Comparison of ENCODE assay signal across 9 cellular contexts in genomic region chr2:191244350-191244749, GRCh38. TPM values are rescaled to one million over a fixed set of nuclear protein-coding genes. Genes with fewer than 3 reads are reported as not detected.
DNase-seq lines count a peak whose midpoint lies in the region; ATAC-seq and TF ChIP-seq lines count a peak whose summit lies in the region.
"Had no signal": no experiment of that assay in that cellular context is flagged by ENCODE, and none has a peak within 500 bp of the region (broad histone marks: within the 10 kb centered on the region; RNA-seq: fewer than 3 reads in every experiment).

No MANE protein-coding gene starts in this region.

- peak overlapping the region; percentile 87 for H3K4me2 ChIP-seq in skeletal muscle satellite cell (ENCODE audit: low read length)

- POLR2A ChIA-PET in activated CD4-positive, alpha-beta memory T cell treated with anti-CD3 and anti-CD28 coated beads, Interleukin-2, amount 10 ng/mL, durations not matched to agents 7 days and 5 days (lab: Charles Lee): no interaction called here

- no peak overlapping the region for H3K27ac Mint-ChIP-seq in activated naive CD4-positive, alpha-beta T cell treated with anti-CD3 and anti-CD28 coated beads for 36 hours
- no peak overlapping the region for H3K27ac Mint-ChIP-seq in activated CD4-positive, alpha-beta memory T cell treated with anti-CD3 and anti-CD28 coated beads, Interleukin-2, amount 10 ng/mL, durations not matched to agents 7 days and 5 days
- H3K27ac Mint-ChIP-seq in glutamatergic neuron (ENCODE audit: unreplicated experiment): peak overlapping the region; percentile 84
- H3K27ac Mint-ChIP-seq in stimulated activated naive B cell treated with anti-CD40 and anti-IgM and Interleukin-4, amounts not matched to agents 10 μg/mL and 1 μg/mL and 100 μg/mL, for 72 hours: no peak overlapping the region

- H3K27me3 ChIP-seq in skeletal muscle satellite cell (ENCODE audit: control insufficient read depth, insufficient read depth, low read length): no peaks in the 10 kb centered on the region

- H3K36me3 ChIP-seq in skeletal muscle satellite cell (ENCODE audit: insufficient read depth, low read length): no peaks in the 10 kb centered on the region

- H3K9me3 ChIP-seq in skeletal muscle satellite cell (replicated peaks; ENCODE audit: low read length): no peaks in the 10 kb centered on the region

- intact Hi-C loops in activated naive CD4-positive, alpha-beta T cell treated with anti-CD3 and anti-CD28 coated beads for 36 hours (cut with micrococcal nuclease): loop anchor here (2.0 to 10.0 kb wide), 4 partner anchors 74 to 276 kb away; no protein-coding TSS in a partner anchor

- peaks cover 2% of the 10 kb centered on the region for H3K9me3 Mint-ChIP-seq in activated naive CD4-positive, alpha-beta T cell treated with anti-CD3 and anti-CD28 coated beads for 36 hours
- no peaks in the 10 kb centered on the region for H3K9me3 Mint-ChIP-seq in activated CD4-positive, alpha-beta memory T cell treated with anti-CD3 and anti-CD28 coated beads, Interleukin-2, amount 10 ng/mL, durations not matched to agents 7 days and 5 days
- peaks cover 11% of the 10 kb centered on the region for H3K9me3 Mint-ChIP-seq in glutamatergic neuron (ENCODE audit: unreplicated experiment)
- peaks cover 0 to 2% of the 10 kb centered on the region in 2 donors for H3K9me3 Mint-ChIP-seq in stimulated activated naive B cell treated with anti-CD40 and anti-IgM and Interleukin-4, amounts not matched to agents 10 μg/mL and 1 μg/mL and 100 μg/mL, for 72 hours

- peak overlapping the region; percentile 61 for H3K4me3 Mint-ChIP-seq in activated naive CD4-positive, alpha-beta T cell treated with anti-CD3 and anti-CD28 coated beads for 36 hours
- peak overlapping the region; percentile 63 for H3K4me3 Mint-ChIP-seq in activated CD4-positive, alpha-beta memory T cell treated with anti-CD3 and anti-CD28 coated beads, Interleukin-2, amount 10 ng/mL, durations not matched to agents 7 days and 5 days
- H3K4me3 Mint-ChIP-seq in glutamatergic neuron (ENCODE audit: unreplicated experiment): peak overlapping the region; percentile 83
- no peak overlapping the region for H3K4me3 Mint-ChIP-seq in stimulated activated naive B cell treated with anti-CD40 and anti-IgM and Interleukin-4, amounts not matched to agents 10 μg/mL and 1 μg/mL and 100 μg/mL, for 72 hours

- peaks cover 26% of the 10 kb centered on the region for H3K4me1 ChIP-seq in skeletal muscle satellite cell (ENCODE audit: control insufficient read depth, insufficient read depth, low read length)

- no peak overlapping the region for H3K4me3 ChIP-seq in skeletal muscle satellite cell (ENCODE audit: low read length)

- no peak for TF ChIP-seq CTCF in glutamatergic neuron (IDR thresholded peaks at IDR 0.05; ENCODE audit: partially characterized antibody, unreplicated experiment)

- H3K27me3 Mint-ChIP-seq in activated naive CD4-positive, alpha-beta T cell treated with anti-CD3 and anti-CD28 coated beads for 36 hours (ENCODE audit: low read depth): no peaks in the 10 kb centered on the region
- peaks cover 41% of the 10 kb centered on the region for H3K27me3 Mint-ChIP-seq in activated CD4-positive, alpha-beta memory T cell treated with anti-CD3 and anti-CD28 coated beads, Interleukin-2, amount 10 ng/mL, durations not matched to agents 7 days and 5 days
- peaks cover 8% of the 10 kb centered on the region for H3K27me3 Mint-ChIP-seq in glutamatergic neuron (ENCODE audit: unreplicated experiment)
- peaks cover 0 to 3% of the 10 kb centered on the region in 2 donors for H3K27me3 Mint-ChIP-seq in stimulated activated naive B cell treated with anti-CD40 and anti-IgM and Interleukin-4, amounts not matched to agents 10 μg/mL and 1 μg/mL and 100 μg/mL, for 72 hours

- no peaks in the 10 kb centered on the region for H3K36me3 Mint-ChIP-seq in activated naive CD4-positive, alpha-beta T cell treated with anti-CD3 and anti-CD28 coated beads for 36 hours (ENCODE audit: low read depth)
- peaks cover 2% of the 10 kb centered on the region for H3K36me3 Mint-ChIP-seq in activated CD4-positive, alpha-beta memory T cell treated with anti-CD3 and anti-CD28 coated beads, Interleukin-2, amount 10 ng/mL, durations not matched to agents 7 days and 5 days (ENCODE audit: low read depth)
- no peaks in the 10 kb centered on the region for H3K36me3 Mint-ChIP-seq in glutamatergic neuron (ENCODE audit: unreplicated experiment)
- H3K36me3 Mint-ChIP-seq in stimulated activated naive B cell treated with anti-CD40 and anti-IgM and Interleukin-4, amounts not matched to agents 10 μg/mL and 1 μg/mL and 100 μg/mL, for 72 hours: no peaks in the 10 kb centered on the region

- peaks cover 21% of the 10 kb centered on the region for H3K4me1 Mint-ChIP-seq in activated naive CD4-positive, alpha-beta T cell treated with anti-CD3 and anti-CD28 coated beads for 36 hours (ENCODE audit: low read depth)
- H3K4me1 Mint-ChIP-seq in activated CD4-positive, alpha-beta memory T cell treated with anti-CD3 and anti-CD28 coated beads, Interleukin-2, amount 10 ng/mL, durations not matched to agents 7 days and 5 days: peaks cover 8% of the 10 kb centered on the region
- H3K4me1 Mint-ChIP-seq in glutamatergic neuron (ENCODE audit: low read depth, unreplicated experiment): peaks cover 20% of the 10 kb centered on the region
- H3K4me1 Mint-ChIP-seq in stimulated activated naive B cell treated with anti-CD40 and anti-IgM and Interleukin-4, amounts not matched to agents 10 μg/mL and 1 μg/mL and 100 μg/mL, for 72 hours: peaks cover 21 to 38% of the 10 kb centered on the region in 2 donors

- peak overlapping the region; percentile 89 for H3K9ac ChIP-seq in skeletal muscle satellite cell (ENCODE audit: low read depth, low read length)

- CTCF ChIA-PET in activated naive CD4-positive, alpha-beta T cell treated with anti-CD3 and anti-CD28 coated beads for 36 hours (lab: Charles Lee): no interaction called here
- CTCF ChIA-PET in activated CD4-positive, alpha-beta memory T cell treated with anti-CD3 and anti-CD28 coated beads, Interleukin-2, amount 10 ng/mL, durations not matched to agents 7 days and 5 days (lab: Charles Lee): no interaction called here

- ATAC-seq in HG03457 (IDR thresholded peaks at IDR 0.05; ENCODE audit: unreplicated experiment): no peak
- no peak for ATAC-seq in stimulated activated naive B cell treated with anti-CD40 and anti-IgM and Interleukin-4, amounts not matched to agents 10 μg/mL and 1 μg/mL and 100 μg/mL, for 72 hours (replicated peaks)

- no peak for DNase-seq in activated naive CD4-positive, alpha-beta T cell treated with anti-CD3 and anti-CD28 coated beads for 36 hours
- no peak for DNase-seq in activated naive CD4-positive, alpha-beta T cell treated with Interleukin-2 at 50 U/mL for 16 hours
- no peak for DNase-seq in activated CD4-positive, alpha-beta memory T cell treated with anti-CD3 and anti-CD28 coated beads, Interleukin-2, amount 10 ng/mL, durations not matched to agents 7 days and 5 days
- DNase-seq in glutamatergic neuron (no peak), NCI-H146 treated with DMSO at 0.1 percent for 48 hours (lab: John Stamatoyannopoulos, UW; ENCODE audit: unreplicated experiment) (no peak)
- DNase-seq in stimulated activated naive B cell treated with anti-CD40 and anti-IgM and Interleukin-4, amounts not matched to agents 10 μg/mL and 1 μg/mL and 100 μg/mL, for 72 hours: no peak
- DNase-seq: effector CD4-positive, alpha-beta T cell had no signal

RNA-seq across cellular contexts. Expression of gene MYO1B, which starts 0.9 kb away (rescaled TPM):
- total RNA-seq in activated naive CD4-positive, alpha-beta T cell treated with anti-CD3 and anti-CD28 coated beads for 36 hours: 10 to 100 TPM; 39.2 to 40.5 TPM
- total RNA-seq in activated CD4-positive, alpha-beta memory T cell treated with anti-CD3 and anti-CD28 coated beads, Interleukin-2, amount 10 ng/mL, durations not matched to agents 7 days and 5 days: 1 to 10 TPM; 2.1 to 2.9 TPM
- total RNA-seq in glutamatergic neuron (ENCODE audit: unreplicated experiment): 129 TPM
- total RNA-seq in skeletal muscle satellite cell (2012; rRNA removed): 193 and 194 TPM in 2 replicates

Comparison
In these comparisons a context has a peak if more than half of its experiments do, and no peak if none do; other contexts are left out.
1. H3K4me3 Mint-ChIP-seq: peak in activated naive CD4-positive, alpha-beta T cell treated with anti-CD3 and anti-CD28 coated beads for 36 hours (single experiment), activated CD4-positive, alpha-beta memory T cell treated with anti-CD3 and anti-CD28 coated beads, Interleukin-2, amount 10 ng/mL, durations not matched to agents 7 days and 5 days (single experiment) and glutamatergic neuron (single experiment); none in stimulated activated naive B cell treated with anti-CD40 and anti-IgM and Interleukin-4, amounts not matched to agents 10 μg/mL and 1 μg/mL and 100 μg/mL, for 72 hours (0 of 2).
2. RNA of gene MYO1B, which starts 0.9 kb away (total RNA-seq): 129 TPM in glutamatergic neuron (single experiment) and 39.2 to 40.5 TPM in activated naive CD4-positive, alpha-beta T cell treated with anti-CD3 and anti-CD28 coated beads for 36 hours; 2.1 to 2.9 TPM in activated CD4-positive, alpha-beta memory T cell treated with anti-CD3 and anti-CD28 coated beads, Interleukin-2, amount 10 ng/mL, durations not matched to agents 7 days and 5 days; every median in the first group is over 10 times any median in the second.